ENCODE assay signal across 2 cellular contexts in genomic region chr4:120064887-120065286, GRCh38.
TF ChIP-seq lines count a peak whose summit lies in the region.

No MANE protein-coding gene starts in this region.

TF ChIP-seq in SK-N-SH, 30 proteins besides CTCF, POLR2A, EP300 and RAD21 (continued from another document):
- TF ChIP-seq PBX3 (IDR thresholded peaks at IDR 0.05) (no peak), GABPA (IDR thresholded peaks at IDR 0.05; ENCODE audit: low read depth) (no peak), TCF12 (IDR thresholded peaks at IDR 0.05) (no peak), EZH2phosphoT487 (IDR thresholded peaks at IDR 0.05; ENCODE audit: borderline replicate concordance, low read depth) (no peak), TAF1 (IDR thresholded peaks at IDR 0.05; ENCODE audit: borderline replicate concordance, low read depth, low read length) (no peak), REST (IDR thresholded peaks at IDR 0.05; ENCODE audit: low read depth, low read length) (no peak), GATA2 (CRISPR knock-in tag; IDR thresholded peaks at IDR 0.05) (no peak)

TF ChIP-seq in SK-N-SH treated with all-trans-retinoic acid at 6 μM for 48 hours, 23 proteins besides CTCF, POLR2A, EP300 and RAD21 (continued from another document):
- TF ChIP-seq PPARA (CRISPR knock-in tag; IDR thresholded peaks at IDR 0.05; ENCODE audit: borderline replicate concordance) (no peak), CSDC2 (CRISPR knock-in tag; IDR thresholded peaks at IDR 0.05) (no peak), ARNTL (CRISPR knock-in tag; IDR thresholded peaks at IDR 0.05; ENCODE audit: borderline replicate concordance, low read depth) (no peak), CSRNP3 (CRISPR knock-in tag; IDR thresholded peaks at IDR 0.05) (no peak), ZFP30 (CRISPR knock-in tag; IDR thresholded peaks at IDR 0.05) (no peak), TOX (CRISPR knock-in tag; IDR thresholded peaks at IDR 0.05; ENCODE audit: borderline replicate concordance) (no peak), POU6F1 (CRISPR knock-in tag; IDR thresholded peaks at IDR 0.05; ENCODE audit: borderline replicate concordance, low read depth) (no peak), ZNF8 (CRISPR knock-in tag; IDR thresholded peaks at IDR 0.05) (no peak), TSHZ2 (CRISPR knock-in tag; IDR thresholded peaks at IDR 0.05) (no peak), TCF4 (CRISPR knock-in tag; IDR thresholded peaks at IDR 0.05; ENCODE audit: borderline replicate concordance) (no peak)
